26 cellular contexts compared by ENCODE assay signal in the genomic region with DNA sequence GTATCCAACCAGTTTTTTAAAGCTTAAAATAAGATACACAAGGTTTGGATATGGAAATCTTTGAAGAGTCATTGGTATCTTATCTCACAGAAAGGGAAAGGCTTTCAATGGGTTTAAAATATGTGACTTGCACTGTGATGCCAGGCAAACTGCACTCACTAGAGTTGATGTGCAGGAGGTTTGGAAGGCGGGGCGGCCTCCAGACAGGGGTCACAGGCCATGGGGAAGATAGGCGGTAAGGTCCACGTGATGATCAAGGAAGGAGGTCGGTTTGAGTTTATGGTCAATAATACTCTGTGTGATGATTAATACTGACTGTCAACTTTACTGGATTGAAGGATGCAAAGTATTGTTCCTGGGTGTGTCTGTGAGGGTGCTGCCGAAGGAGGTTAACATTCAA. TPM values are rescaled to one million over a fixed set of nuclear protein-coding genes. Genes with fewer than 3 reads are reported as not detected.
A peak's percentile ranks its signal among the peaks of the same experiment; 100 is the strongest.
DNase-seq lines count a peak whose midpoint lies in the region; ATAC-seq and TF ChIP-seq lines count a peak whose summit lies in the region.
"Had no signal": no experiment of that assay in that cellular context is flagged by ENCODE, and none has a peak within 500 bp of the region (broad histone marks: within the 10 kb centered on the region; RNA-seq: fewer than 3 reads in every experiment).

No MANE protein-coding gene starts in this region.

- POLR2A ChIA-PET in MCF 10A (lab: Yijun Ruan, JAX): interaction anchor here (5.3 kb wide), 1 partner anchor 28 kb away, joined by 89 read pairs; a partner anchor contains a TSS

- peaks cover 53% of the 10 kb centered on the region for H3K36me3 Mint-ChIP-seq in MCF 10A (ENCODE audit: insufficient read depth, unreplicated experiment)
- H3K36me3 Mint-ChIP-seq: CD8-positive, alpha-beta T cell had no signal

- ATAC-seq in GM18861 (IDR thresholded peaks at IDR 0.05; ENCODE audit: unreplicated experiment): no peak
- ATAC-seq: CD8-positive, alpha-beta T cell; Panc1; stimulated activated naive CD8-positive, alpha-beta T cell treated with anti-CD3 and anti-CD28 coated beads, Interleukin-15, Interleukin-2, amounts not matched to agents 100 U/mL and 50 U/mL, for 24 hours; T-helper 17 cell had no signal

- no peak overlapping the region for H3K4me3 Mint-ChIP-seq in MCF 10A (ENCODE audit: unreplicated experiment)
- H3K4me3 Mint-ChIP-seq: CD8-positive, alpha-beta T cell; naive B cell; T-helper 17 cell had no signal

- no peak overlapping the region for H3K9ac ChIP-seq in mammary epithelial cell (ENCODE audit: insufficient read depth, low read length)

- H3K4me3 ChIP-seq in mammary epithelial cell (replicated peaks in 1 of 3; ENCODE audit: insufficient read depth in 1 of 3, low read depth in 2 of 3, low read length in 3 of 3): no peak overlapping the region
- no peak overlapping the region for H3K4me3 ChIP-seq in esophagus squamous epithelium
- no peak overlapping the region for H3K4me3 ChIP-seq in osteoblast (ENCODE audit: insufficient read depth, low read length)
- H3K4me3 ChIP-seq: breast epithelium, colonic mucosa, SJCRH30 had no signal

- H3K36me3 ChIP-seq in mammary epithelial cell (ENCODE audit: insufficient read depth, low read length): no peaks in the 10 kb centered on the region
- no peaks in the 10 kb centered on the region for H3K36me3 ChIP-seq in esophagus squamous epithelium
- H3K36me3 ChIP-seq in osteoblast (ENCODE audit: insufficient read depth, low read length): no peaks in the 10 kb centered on the region
- H3K36me3 ChIP-seq: breast epithelium, colonic mucosa, SJCRH30 had no signal

- H4K20me1 ChIP-seq in mammary epithelial cell (ENCODE audit: insufficient read depth, low read length): no peaks in the 10 kb centered on the region
- no peaks in the 10 kb centered on the region for H4K20me1 ChIP-seq in osteoblast (ENCODE audit: insufficient read depth, low read length)

- whole genome bisulfite sequencing in mammary epithelial cell (ENCODE audit: low coverage, missing lambda C conversion rate): 98% methylated on average over 6 of the region's 6 CpGs
- WGBS in esophagus squamous epithelium, 2 donors: 83 to 90% methylated on average over 5 to 6 of the region's 6 CpGs

- H3K9me3 ChIP-seq in mammary epithelial cell (replicated peaks; ENCODE audit: insufficient read depth, low read length): no peaks in the 10 kb centered on the region
- no peaks in the 10 kb centered on the region for H3K9me3 ChIP-seq in esophagus squamous epithelium
- no peaks in the 10 kb centered on the region for H3K9me3 ChIP-seq in osteoblast (ENCODE audit: low read depth, low read length)
- H3K9me3 ChIP-seq: breast epithelium, colonic mucosa, SJCRH30 had no signal

- H3K79me2 ChIP-seq in mammary epithelial cell (ENCODE audit: insufficient read depth, low read length): peaks cover 27% of the 10 kb centered on the region
- H3K79me2 ChIP-seq in osteoblast (ENCODE audit: insufficient read depth, low read length): peaks cover 62% of the 10 kb centered on the region

- H3K9me3 Mint-ChIP-seq in MCF 10A (ENCODE audit: unreplicated experiment): no peaks in the 10 kb centered on the region
- H3K9me3 Mint-ChIP-seq: CD8-positive, alpha-beta T cell; naive B cell had no signal

- H3K4me2 ChIP-seq in mammary epithelial cell (ENCODE audit: insufficient read depth, low read depth, low read length) (no peak overlapping the region), osteoblast (ENCODE audit: insufficient read depth, low read length) (peak overlapping the region; percentile 64)

- H3K27me3 ChIP-seq in mammary epithelial cell (ENCODE audit: insufficient read depth, low read length) (no peaks in the 10 kb centered on the region), esophagus squamous epithelium (no peaks in the 10 kb centered on the region), osteoblast (ENCODE audit: insufficient read depth, low read length) (no peaks in the 10 kb centered on the region)
- H3K27me3 ChIP-seq: breast epithelium, colonic mucosa, SJCRH30 had no signal

- CTCF ChIA-PET in MCF 10A (lab: Yijun Ruan, JAX) (interaction anchor here (1.5 kb wide), 1 partner anchor 24 kb away, joined by 3 read pairs; no protein-coding TSS in a partner anchor), mammary epithelial cell (lab: Charles Lee; ENCODE audit: low non-redundant PET) (no interaction called here)

- H3K27ac Mint-ChIP-seq in MCF 10A (ENCODE audit: low read depth, unreplicated experiment): peak overlapping the region; percentile 11
- H3K27ac Mint-ChIP-seq: CD8-positive, alpha-beta T cell; T-helper 17 cell had no signal

- dilution Hi-C loops in mammary epithelial cell (cut with HindIII; ENCODE audit: low sequenced_read_pairs): no loop called here

- no peak for TF ChIP-seq POLR2A in esophagus squamous epithelium (IDR thresholded peaks at IDR 0.05)

- in situ Hi-C loops in mammary epithelial cell (cut with MboI; ENCODE audit: low sequenced_read_pairs in 2 of 2): no loop called here

- H3K27me3 Mint-ChIP-seq in MCF 10A (ENCODE audit: insufficient read depth, unreplicated experiment): no peaks in the 10 kb centered on the region
- H3K27me3 Mint-ChIP-seq: T-helper 17 cell had no signal

- intact Hi-C loops in MCF 10A (cut with micrococcal nuclease) (no loop called here), mammary epithelial cell (cut with micrococcal nuclease) (no loop called here), esophagus squamous epithelium (cut with DNase I) (no loop called here)

- DNase-seq in MCF 10A (ENCODE audit: unreplicated experiment) (no peak), mammary epithelial cell (no peak), esophagus squamous epithelium (lab: John Stamatoyannopoulos, UW) (no peak), osteoblast (ENCODE audit: insufficient read length, low spot score, missing footprints) (no peak), occipital lobe (lab: John Stamatoyannopoulos, UW) (no peak), DMS 273 (lab: John Stamatoyannopoulos, UW; ENCODE audit: unreplicated experiment) (no peak)
- DNase-seq in activated CD4-positive, CD25-positive, alpha-beta regulatory T cell (lab: John Stamatoyannopoulos, UW): no peak
- DNase-seq: 8988T; activated CD4-positive, alpha-beta T cell treated with anti-CD3 and anti-CD28 coated beads for 4 hours; activated naive CD4-positive, alpha-beta T cell treated with Interleukin-2 at 50 U/mL for 16 hours; activated T-cell treated with anti-CD3 and anti-CD28 coated beads, Interleukin-2, amount 50 U/mL, for 48 hours; CD8-positive, alpha-beta T cell; colonic mucosa; DMS53; effector memory CD4-positive, alpha-beta T cell; KBM-7; MV-4-11; naive B cell; NCI-H510A; nucleus accumbens; SJCRH30; stimulated activated naive CD8-positive, alpha-beta T cell treated with anti-CD3 and anti-CD28 coated beads, Interleukin-15, Interleukin-2, amounts not matched to agents 100 U/mL and 50 U/mL, for 24 hours; T-helper 17 cell had no signal

- H2AFZ ChIP-seq in mammary epithelial cell (ENCODE audit: low read depth, low read length) (no peak overlapping the region), osteoblast (ENCODE audit: low read length) (no peak overlapping the region)

- TF ChIP-seq CTCF in MCF 10A (IDR thresholded peaks at IDR 0.05; ENCODE audit: unreplicated experiment) (no peak), mammary epithelial cell (conservative IDR thresholded peaks at IDR 0.05 in 1 of 2, IDR thresholded peaks at IDR 0.05 in 1 of 2; ENCODE audit: extremely low read depth in 1 of 2, insufficient read depth in 1 of 2, low read depth in 1 of 2, low read length in 2 of 2) (no peak), esophagus squamous epithelium (IDR thresholded peaks at IDR 0.05) (no peak), osteoblast (IDR thresholded peaks at IDR 0.05; ENCODE audit: extremely low read depth, low read depth, low read length) (no peak)

- H3K27ac ChIP-seq in mammary epithelial cell (ENCODE audit: insufficient read depth, low read depth, low read length) (no peak overlapping the region), esophagus squamous epithelium (peak overlapping the region in 3 of 4 donors; percentile 61 to 86 (median 74)), osteoblast (ENCODE audit: low read depth, low read length) (peak overlapping the region; percentile 100)
- H3K27ac ChIP-seq: colonic mucosa, SJCRH30 had no signal

- H3K4me1 ChIP-seq in mammary epithelial cell (ENCODE audit: insufficient read depth, low read length) (no peaks in the 10 kb centered on the region), esophagus squamous epithelium (peaks cover 0 to 51% (median 17%) of the 10 kb centered on the region in 3 donors), osteoblast (ENCODE audit: insufficient read depth, low read length) (peaks cover 69% of the 10 kb centered on the region)
- H3K4me1 ChIP-seq: breast epithelium, colonic mucosa, SJCRH30 had no signal

- H3K4me1 Mint-ChIP-seq in MCF 10A (ENCODE audit: insufficient read depth, unreplicated experiment): peaks cover 72% of the 10 kb centered on the region

- BruUV-seq in MCF 10A (replicated peaks; lab: Mats Ljungman, UMichigan) (no TSS peak), mammary epithelial cell (replicated peaks; lab: Mats Ljungman, UMichigan) (no TSS peak)

RNA-seq across cellular contexts. Expression of a gene that starts 9.5 kb away (rescaled TPM):
- total RNA-seq in MCF 10A (2022) (5.3 and 5.8 TPM in 2 replicates), mammary epithelial cell (1 to 10 TPM in 1 of 2 donors, under 1 TPM in 1; 0.83 to 3.7 TPM), esophagus squamous epithelium (1 to 10 TPM in 3 of 4 donors, under 1 TPM in 1; 0.99 to 2.7 (median 1.3) TPM), osteoblast (3.3 and 4.1 TPM in 2 replicates), occipital lobe (1.2 TPM)
- 0.15 TPM for polyA plus RNA-seq in mammary epithelial cell
- polyA minus RNA-seq in mammary epithelial cell: not detected

RNA-seq across cellular contexts. Expression of a gene that starts 31.1 kb away (rescaled TPM):
- total RNA-seq in MCF 10A (2022): 126 and 157 TPM in 2 replicates
- total RNA-seq in mammary epithelial cell: 10 to 100 TPM; 47.8 to 48.8 TPM
- 28.0 TPM for polyA plus RNA-seq in mammary epithelial cell
- polyA minus RNA-seq in mammary epithelial cell: 115 TPM
- 10 to 100 TPM; 11.8 to 66.0 (median 19.2) TPM for total RNA-seq in esophagus squamous epithelium
- 112 and 113 TPM in 2 replicates for total RNA-seq in osteoblast
- 18.4 TPM for total RNA-seq in occipital lobe
